In genomic region chr9:128723866-128724743, GRCh38 we compare ENCODE assay signal across 8 cellular contexts. TPM values are rescaled to one million over a fixed set of nuclear protein-coding genes. Genes with fewer than 3 reads are reported as not detected.
A peak's percentile ranks its signal among the peaks of the same experiment; 100 is the strongest.
DNase-seq lines count a peak whose midpoint lies in the region; ATAC-seq and TF ChIP-seq lines count a peak whose summit lies in the region.

A gene with protein sequence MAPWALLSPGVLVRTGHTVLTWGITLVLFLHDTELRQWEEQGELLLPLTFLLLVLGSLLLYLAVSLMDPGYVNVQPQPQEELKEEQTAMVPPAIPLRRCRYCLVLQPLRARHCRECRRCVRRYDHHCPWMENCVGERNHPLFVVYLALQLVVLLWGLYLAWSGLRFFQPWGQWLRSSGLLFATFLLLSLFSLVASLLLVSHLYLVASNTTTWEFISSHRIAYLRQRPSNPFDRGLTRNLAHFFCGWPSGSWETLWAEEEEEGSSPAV (minus strand): TSS chr9:128724127. CDS start chr9:128724093, 34 bp downstream.

- peaks cover 0 to 21% of the 10 kb centered on the region in 2 donors for H3K4me1 ChIP-seq in left lung

- H3K27ac Mint-ChIP-seq in dendritic cell treated with granulocyte-macrophage colony-stimulating factor and Interleukin-4, amounts not matched to agents 40 ng/mL and 50 ng/mL, for 4 days = peak within 1 kb of the TSS; percentile 85

- H3K9me3 ChIP-seq in left lung = no peaks in the 10 kb centered on the region

- H3K9me3 Mint-ChIP-seq in dendritic cell treated with granulocyte-macrophage colony-stimulating factor and Interleukin-4, amounts not matched to agents 40 ng/mL and 50 ng/mL, for 4 days = no peaks in the 10 kb centered on the region

- DNase-seq in C1 segment of cervical spinal cord (lab: John Stamatoyannopoulos, UW) (peak in 13 of 14 donors; percentile 39 to 96 (median 80)), NCI-H748 treated with DMSO at 0.1 percent for 48 hours (lab: John Stamatoyannopoulos, UW) (peak; percentile 96), left lung (peak; percentile 98 to 99)
- peak; percentile 96 to 97 for DNase-seq in activated CD4-positive, alpha-beta T cell treated with anti-CD3 and anti-CD28 coated beads, Interleukin-2, amount 50 U/mL, for 24 hours (ENCODE audit: low read depth in 1 of 2, low spot score in 1 of 2)
- DNase-seq in stimulated activated CD4-positive, alpha-beta T cell treated with anti-CD3 and anti-CD28 coated beads, Interleukin-2, amount 100 ng/mL, for 48 hours = peak; percentile 98

- ATAC-seq in GM19372 (IDR thresholded peaks at IDR 0.05; ENCODE audit: low read depth, unreplicated experiment) (peak; percentile 98), HG03558 (IDR thresholded peaks at IDR 0.05; ENCODE audit: extremely low read depth, unreplicated experiment) (peak; percentile 84), left lung (peak; percentile 96)

- H3K27ac ChIP-seq in left lung = peak within 1 kb of the TSS; percentile 71 to 76

- no peaks in the 10 kb centered on the region for H3K27me3 ChIP-seq in left lung

- no peak for TF ChIP-seq CTCF in left lung (IDR thresholded peaks at IDR 0.05)

- H3K36me3 ChIP-seq in left lung = peaks cover 0 to 25% of the 10 kb centered on the region in 2 donors

- peak within 1 kb of the TSS; percentile 70 to 75 for H3K4me3 ChIP-seq in left lung

- peaks cover 52% of the 10 kb centered on the region for H3K4me1 Mint-ChIP-seq in dendritic cell treated with granulocyte-macrophage colony-stimulating factor and Interleukin-4, amounts not matched to agents 40 ng/mL and 50 ng/mL, for 4 days (ENCODE audit: low read depth)

- no peaks in the 10 kb centered on the region for H3K27me3 Mint-ChIP-seq in dendritic cell treated with granulocyte-macrophage colony-stimulating factor and Interleukin-4, amounts not matched to agents 40 ng/mL and 50 ng/mL, for 4 days

- H3K36me3 Mint-ChIP-seq in dendritic cell treated with granulocyte-macrophage colony-stimulating factor and Interleukin-4, amounts not matched to agents 40 ng/mL and 50 ng/mL, for 4 days (ENCODE audit: low read depth) = peaks cover 51% of the 10 kb centered on the region

- intact Hi-C loops in dendritic cell treated with granulocyte-macrophage colony-stimulating factor and Interleukin-4, amounts not matched to agents 40 ng/mL and 50 ng/mL, for 4 days (cut with micrococcal nuclease) = no loop called here
- intact Hi-C loops in left lung (cut with DNase I) = no loop called here

- peak within 1 kb of the TSS; percentile 91 for H3K4me3 Mint-ChIP-seq in dendritic cell treated with granulocyte-macrophage colony-stimulating factor and Interleukin-4, amounts not matched to agents 40 ng/mL and 50 ng/mL, for 4 days

RNA-seq across cellular contexts. Expression of the gene that starts here (rescaled TPM):
- 10 to 100 TPM; 42.2 to 48.9 TPM for total RNA-seq in left lung

Comparison
In these comparisons a context has a peak if more than half of its experiments do, and no peak if none do; other contexts are left out.
1. Peak in every context shown above with its lines: DNase-seq, ATAC-seq, H3K4me3 ChIP-seq and H3K27ac ChIP-seq.